9 cellular contexts compared by ENCODE assay signal in genomic region chr15:70494861-70495571, GRCh38.
A peak's percentile ranks its signal among the peaks of the same experiment; 100 is the strongest.
DNase-seq lines count a peak whose midpoint lies in the region; ATAC-seq and TF ChIP-seq lines count a peak whose summit lies in the region.
"Had no signal": no experiment of that assay in that cellular context is flagged by ENCODE, and none has a peak within 500 bp of the region (broad histone marks: within the 10 kb centered on the region; RNA-seq: fewer than 3 reads in every experiment).

No MANE protein-coding gene starts in this region.

- H3K9me3 Mint-ChIP-seq in Calu3 (ENCODE audit: low read depth, unreplicated experiment), result no peaks in the 10 kb centered on the region
- no peaks in the 10 kb centered on the region for H3K9me3 Mint-ChIP-seq in activated naive CD8-positive, alpha-beta T cell treated with anti-CD3 and anti-CD28 coated beads for 36 hours

- peak; percentile 88 for DNase-seq in Calu3
- DNase-seq in HuH-7 (ENCODE audit: low spot score), result peak; percentile 65
- peak; percentile 56 for DNase-seq in activated naive CD8-positive, alpha-beta T cell treated with anti-CD3 and anti-CD28 coated beads for 36 hours
- peak; percentile 65 for DNase-seq in myocyte (ENCODE audit: low read depth)
- DNase-seq: right cardiac atrium had no signal

- H3K27me3 Mint-ChIP-seq in Calu3 (ENCODE audit: unreplicated experiment), result no peaks in the 10 kb centered on the region
- H3K27me3 Mint-ChIP-seq in activated naive CD8-positive, alpha-beta T cell treated with anti-CD3 and anti-CD28 coated beads for 36 hours, result peaks cover 20% of the 10 kb centered on the region

- H3K27ac Mint-ChIP-seq in Calu3 (ENCODE audit: unreplicated experiment), result peak overlapping the region; percentile 76
- no peak overlapping the region for H3K27ac Mint-ChIP-seq in activated naive CD8-positive, alpha-beta T cell treated with anti-CD3 and anti-CD28 coated beads for 36 hours

- peaks cover 75% of the 10 kb centered on the region for H3K4me1 Mint-ChIP-seq in Calu3 (ENCODE audit: low read depth, unreplicated experiment)
- H3K4me1 Mint-ChIP-seq in activated naive CD8-positive, alpha-beta T cell treated with anti-CD3 and anti-CD28 coated beads for 36 hours, result peaks cover 57% of the 10 kb centered on the region

- peak overlapping the region; percentile 25 for H3K4me3 Mint-ChIP-seq in Calu3 (ENCODE audit: low read depth, unreplicated experiment)
- H3K4me3 Mint-ChIP-seq in activated naive CD8-positive, alpha-beta T cell treated with anti-CD3 and anti-CD28 coated beads for 36 hours, result no peak overlapping the region

- H3K36me3 Mint-ChIP-seq in Calu3 (ENCODE audit: insufficient read depth, unreplicated experiment), result peaks cover 40% of the 10 kb centered on the region
- H3K36me3 Mint-ChIP-seq in activated naive CD8-positive, alpha-beta T cell treated with anti-CD3 and anti-CD28 coated beads for 36 hours, result no peaks in the 10 kb centered on the region

- ATAC-seq in GM21447 (IDR thresholded peaks at IDR 0.05; ENCODE audit: unreplicated experiment), result no peak
- ATAC-seq in GM18907 (IDR thresholded peaks at IDR 0.05; ENCODE audit: unreplicated experiment), result no peak
- no peak for ATAC-seq in GM19395 (IDR thresholded peaks at IDR 0.05; ENCODE audit: unreplicated experiment)
- ATAC-seq in HG02938 (IDR thresholded peaks at IDR 0.05; ENCODE audit: unreplicated experiment), result no peak

- CTCF ChIA-PET in Calu3 (lab: Charles Lee), result interaction anchor here (0.8 to 3.8 kb wide), 5 partner anchors 10 to 919 kb away, joined by 3 to 23 read pairs (median 5); no protein-coding TSS in a partner anchor

- no peak for TF ChIP-seq CTCF in Calu3 (IDR thresholded peaks at IDR 0.05; ENCODE audit: unreplicated experiment)

- no TSS peak for BruUV-seq in Calu3 (replicated peaks; lab: Mats Ljungman, UMichigan)

- intact Hi-C loops in Calu3 (cut with micrococcal nuclease; ENCODE audit: unreplicated experiment), result loop anchor here (1.0 to 5.0 kb wide), 2 partner anchors 10 to 87 kb away; no protein-coding TSS in a partner anchor
